ENCODE assay signal across 21 cellular contexts in the genomic region with DNA sequence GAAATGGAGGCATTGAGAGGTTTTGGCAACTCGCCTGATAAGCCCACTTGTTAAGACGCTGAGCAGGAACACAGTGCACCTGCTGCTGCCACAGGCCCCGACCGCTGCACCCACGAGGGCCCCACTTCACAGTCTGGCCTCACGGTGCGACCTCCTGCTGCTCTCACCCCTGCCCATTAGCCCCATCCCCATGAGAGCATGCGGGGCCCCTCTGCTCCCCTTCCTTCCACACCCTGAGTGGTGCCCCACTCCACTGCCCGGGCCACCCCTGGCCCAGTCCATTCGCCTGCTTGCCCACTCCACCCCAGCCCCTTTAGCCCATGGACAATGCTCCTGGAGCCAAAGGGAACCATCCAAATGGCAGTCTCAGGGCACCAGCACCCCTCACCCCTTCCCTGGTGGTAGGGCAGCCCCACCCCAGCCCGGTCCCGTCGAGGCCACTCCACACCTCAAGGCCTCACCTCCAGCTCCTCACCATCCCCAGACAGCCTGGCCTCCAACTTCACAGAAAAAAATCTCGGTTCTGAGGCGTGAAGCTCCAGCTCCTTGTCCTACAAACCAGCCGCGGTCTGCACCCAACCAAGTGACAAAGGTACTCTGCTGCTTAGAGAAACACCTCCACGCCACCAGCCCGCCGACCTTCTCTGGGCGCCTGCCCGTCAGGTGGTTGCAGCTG. TPM values are rescaled to one million over a fixed set of nuclear protein-coding genes. Genes with fewer than 3 reads are reported as not detected.
DNase-seq lines count a peak whose midpoint lies in the region; ATAC-seq, FAIRE-seq and TF ChIP-seq lines count a peak whose summit lies in the region.
"Had no signal": no experiment of that assay in that cellular context is flagged by ENCODE, and none has a peak within 500 bp of the region (broad histone marks: within the 10 kb centered on the region; RNA-seq: fewer than 3 reads in every experiment).

No MANE protein-coding gene starts in this region.

- no peaks in the 10 kb centered on the region for H3K79me2 ChIP-seq in PC-9 (ENCODE audit: low read depth)

- H3K4me3 Mint-ChIP-seq in effector memory CD8-positive, alpha-beta T cell: peak overlapping the region; percentile 58 to 74
- H3K4me3 Mint-ChIP-seq: T-helper 17 cell had no signal

- H3K9me3 ChIP-seq in sigmoid colon (no peaks in the 10 kb centered on the region), PC-9 (ENCODE audit: insufficient read depth, low read depth) (no peaks in the 10 kb centered on the region)
- H3K9me3 ChIP-seq: neutrophil had no signal

- H3K9me2 ChIP-seq in PC-9 (ENCODE audit: insufficient read depth): no peaks in the 10 kb centered on the region

- H4K20me1 ChIP-seq in PC-9 (ENCODE audit: insufficient read depth): no peaks in the 10 kb centered on the region

- H3K4me1 ChIP-seq in sigmoid colon (peaks cover 0 to 10% (median 0%) of the 10 kb centered on the region in 4 donors), PC-9 (replicated peaks; ENCODE audit: insufficient read depth) (no peaks in the 10 kb centered on the region)
- H3K4me1 ChIP-seq: breast epithelium had no signal

- no peak overlapping the region for H2AFZ ChIP-seq in PC-9

- H3K27me3 Mint-ChIP-seq in effector memory CD8-positive, alpha-beta T cell: peaks cover 0 to 45% of the 10 kb centered on the region in 2 donors

- H3K36me3 Mint-ChIP-seq in effector memory CD8-positive, alpha-beta T cell (ENCODE audit: insufficient read depth): peaks cover 7% of the 10 kb centered on the region

- BruUV-seq in PC-9 (replicated peaks; lab: Mats Ljungman, UMichigan): no TSS peak

- TF ChIP-seq EP300 in sigmoid colon (IDR thresholded peaks at IDR 0.05): no peak

- ATAC-seq in effector memory CD8-positive, alpha-beta T cell (replicated peaks): peak; percentile 64
- ATAC-seq: activated naive CD4-positive, alpha-beta T cell treated with anti-CD3 and anti-CD28 coated beads, Interleukin-2, amount 50 U/mL, for 72 hours; HCT116; T-helper 17 cell had no signal

- H3K27ac ChIP-seq in sigmoid colon: no peak overlapping the region
- no peak overlapping the region for H3K27ac ChIP-seq in PC-9
- H3K27ac ChIP-seq: breast epithelium, neutrophil had no signal

- H3K4me3 ChIP-seq in H7 (ENCODE audit: insufficient read depth, low read depth, low read length) (no peak overlapping the region), sigmoid colon (no peak overlapping the region), PC-9 (no peak overlapping the region)
- H3K4me3 ChIP-seq: breast epithelium had no signal

- peaks cover 0 to 11% of the 10 kb centered on the region in 2 donors for H3K9me3 Mint-ChIP-seq in effector memory CD8-positive, alpha-beta T cell

- TF ChIP-seq CTCF in sigmoid colon (IDR thresholded peaks at IDR 0.05) (no peak), PC-9 (conservative IDR thresholded peaks at IDR 0.05) (no peak)

- FAIRE-seq in GM12892 (lab: Jason Lieb, UNC): no peak
- FAIRE-seq: keratinocyte had no signal

- intact Hi-C loops in sigmoid colon (cut with DNase I): no loop called here
- intact Hi-C loops in PC-9 (cut with micrococcal nuclease; ENCODE audit: unreplicated experiment): no loop called here

- H3K27me3 ChIP-seq in H7 (ENCODE audit: control insufficient read depth, insufficient read depth, low read length) (no peaks in the 10 kb centered on the region), sigmoid colon (peaks cover 0 to 7% (median 0%) of the 10 kb centered on the region in 3 donors), PC-9 (ENCODE audit: insufficient read depth, low read depth) (peaks cover 55% of the 10 kb centered on the region)
- H3K27me3 ChIP-seq: breast epithelium, neutrophil had no signal

- no peak overlapping the region for H3K4me2 ChIP-seq in PC-9

- H3K36me3 ChIP-seq in H7 (replicated peaks; ENCODE audit: control insufficient read depth, insufficient read depth, low read length) (no peaks in the 10 kb centered on the region), sigmoid colon (no peaks in the 10 kb centered on the region), PC-9 (ENCODE audit: low read depth) (no peaks in the 10 kb centered on the region)
- H3K36me3 ChIP-seq: breast epithelium, neutrophil had no signal

- CTCF ChIA-PET in PC-9 (lab: Charles Lee): interaction anchor here (0.6 kb wide), 1 partner anchor 40 kb away, joined by 3 read pairs; no protein-coding TSS in a partner anchor

- TF ChIP-seq POLR2A in sigmoid colon (IDR thresholded peaks at IDR 0.05) (no peak), GM12892 (IDR thresholded peaks at IDR 0.05; ENCODE audit: low read depth, low read length) (no peak)

- H3F3A ChIP-seq in PC-9 (ENCODE audit: insufficient read depth, low read depth): no peaks in the 10 kb centered on the region

- 80 to 90% methylated on average over 22 of the region's 22 CpGs for WGBS in sigmoid colon, 2 donors

- peaks cover 23 to 35% of the 10 kb centered on the region in 2 donors for H3K4me1 Mint-ChIP-seq in effector memory CD8-positive, alpha-beta T cell (ENCODE audit: low read depth in 2 of 2)

- POLR2A ChIA-PET in PC-9 (lab: Charles Lee; ENCODE audit: unreplicated experiment): no interaction called here

- H3K27ac Mint-ChIP-seq in effector memory CD8-positive, alpha-beta T cell: peak overlapping the region; percentile 59 to 90

- DNase-seq in activated T-cell treated with anti-CD3 and anti-CD28 coated beads, Interleukin-2, amount 50 U/mL, for 1 hour: peak; percentile 12
- no peak for DNase-seq in activated T-cell treated with anti-CD3 and anti-CD28 coated beads for 4 hours
- peak; percentile 47 for DNase-seq in H7
- DNase-seq in effector memory CD8-positive, alpha-beta T cell: peak in 1 of 3 experiments; percentile 18
- DNase-seq in sigmoid colon: peak; percentile 54
- no peak for DNase-seq in GM12892 (ENCODE audit: insufficient read length)
- no peak for DNase-seq in SIG-M5 (lab: John Stamatoyannopoulos, UW)
- DNase-seq in PC-9: no peak
- DNase-seq: COR-L47; effector CD4-positive, alpha-beta T cell; midbrain; NCI-H1105 treated with DMSO at 0.1 percent for 48 hours; NCI-H446; SHP77; T-helper 17 cell had no signal

RNA-seq across cellular contexts. Expression of gene GPR55, which starts 6.7 kb away (rescaled TPM):
- total RNA-seq in H7 (2014; rRNA removed; shearing (Covaris generic)): 0.04 TPM in 1 of 2 replicates, not detected in the other
- total RNA-seq in sigmoid colon (not detected), PC-9 (2021) (not detected in 2 replicates)
- polyA plus RNA-seq in sigmoid colon: 1 to 10 TPM in 1 of 3 donors, under 1 TPM in 1, not detected in 1; 0.23 to 1.4 TPM
- 15.5 TPM for polyA plus RNA-seq in GM12892 (2012; ENCODE audit: missing spikeins)
- polyA plus RNA-seq: AG04450, keratinocyte had no signal

Comparison
In these comparisons a context has a peak if more than half of its experiments do, and no peak if none do; other contexts are left out.
1. DNase-seq: peak in activated T-cell treated with anti-CD3 and anti-CD28 coated beads, Interleukin-2, amount 50 U/mL, for 1 hour (single experiment), H7 (single experiment) and sigmoid colon (single experiment); none in activated T-cell treated with anti-CD3 and anti-CD28 coated beads for 4 hours (single experiment), GM12892 (single experiment), SIG-M5 (single experiment) and PC-9 (0 of 2).